Comparison of ENCODE assay signal across 11 cellular contexts in the genomic region with DNA sequence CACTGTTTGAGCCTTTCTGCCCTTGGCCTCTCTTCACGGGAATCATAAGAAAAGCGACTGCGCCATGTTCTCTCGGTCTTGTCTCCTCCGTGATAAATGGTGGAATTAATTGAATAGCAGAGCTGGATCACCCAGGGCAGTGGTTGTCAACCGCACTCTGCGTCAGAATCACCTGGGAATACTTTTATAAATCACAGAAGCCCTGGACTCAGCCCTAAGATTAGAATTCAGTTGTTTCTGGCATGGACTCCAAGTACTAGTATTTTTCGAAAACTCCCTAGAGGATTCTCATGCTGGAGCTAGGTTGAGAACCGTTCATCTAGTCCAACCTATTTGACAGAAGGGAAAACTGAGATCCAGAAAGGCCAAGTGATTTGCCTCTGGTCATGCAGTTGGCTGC.
"Had no signal": no experiment of that assay in that cellular context is flagged by ENCODE, and none has a peak within 500 bp of the region (broad histone marks: within the 10 kb centered on the region; RNA-seq: fewer than 3 reads in every experiment).

No MANE protein-coding gene starts in this region.

- H3K4me3 Mint-ChIP-seq: central memory CD8-positive, alpha-beta T cell; dendritic cell treated with granulocyte-macrophage colony-stimulating factor and Interleukin-4, amounts not matched to agents 40 ng/mL and 50 ng/mL, for 4 days; naive thymus-derived CD4-positive, alpha-beta T cell; nephron progenitor cell had no signal

- ATAC-seq: naive thymus-derived CD4-positive, alpha-beta T cell; stimulated activated naive CD8-positive, alpha-beta T cell treated with anti-CD3 and anti-CD28 coated beads, Interleukin-15, Interleukin-2, amounts not matched to agents 100 U/mL and 50 U/mL, for 24 hours had no signal

- DNase-seq: naive thymus-derived CD4-positive, alpha-beta T cell; nephron progenitor cell; small intestine; stimulated activated CD4-positive, alpha-beta T cell treated with anti-CD3 and anti-CD28 coated beads, Interleukin-2, amount 100 ng/mL, for 48 hours; stimulated activated naive CD8-positive, alpha-beta T cell treated with anti-CD3 and anti-CD28 coated beads, Interleukin-15, Interleukin-2, amounts not matched to agents 100 U/mL and 50 U/mL, for 24 hours; tibial artery; upper lobe of left lung; uterus had no signal

- H3K4me3 ChIP-seq: suprapubic skin, tibial artery, upper lobe of left lung, uterus had no signal

- H3K27ac Mint-ChIP-seq: dendritic cell treated with granulocyte-macrophage colony-stimulating factor and Interleukin-4, amounts not matched to agents 40 ng/mL and 50 ng/mL, for 4 days; naive thymus-derived CD4-positive, alpha-beta T cell had no signal

- H3K27me3 Mint-ChIP-seq: dendritic cell treated with granulocyte-macrophage colony-stimulating factor and Interleukin-4, amounts not matched to agents 40 ng/mL and 50 ng/mL, for 4 days had no signal

- H3K4me1 Mint-ChIP-seq: central memory CD8-positive, alpha-beta T cell; naive thymus-derived CD4-positive, alpha-beta T cell had no signal

- H3K9me3 Mint-ChIP-seq: central memory CD8-positive, alpha-beta T cell; dendritic cell treated with granulocyte-macrophage colony-stimulating factor and Interleukin-4, amounts not matched to agents 40 ng/mL and 50 ng/mL, for 4 days had no signal

- H3K9me3 ChIP-seq: suprapubic skin, tibial artery, upper lobe of left lung, uterus had no signal

- H3K4me1 ChIP-seq: suprapubic skin, upper lobe of left lung, uterus had no signal

- H3K27ac ChIP-seq: suprapubic skin, tibial artery, upper lobe of left lung, uterus had no signal

- H3K36me3 Mint-ChIP-seq: naive thymus-derived CD4-positive, alpha-beta T cell had no signal

- H3K27me3 ChIP-seq: upper lobe of left lung, uterus had no signal

- H3K36me3 ChIP-seq: suprapubic skin, tibial artery, upper lobe of left lung, uterus had no signal
